1 cellular context compared by ENCODE assay signal in the genomic region with DNA sequence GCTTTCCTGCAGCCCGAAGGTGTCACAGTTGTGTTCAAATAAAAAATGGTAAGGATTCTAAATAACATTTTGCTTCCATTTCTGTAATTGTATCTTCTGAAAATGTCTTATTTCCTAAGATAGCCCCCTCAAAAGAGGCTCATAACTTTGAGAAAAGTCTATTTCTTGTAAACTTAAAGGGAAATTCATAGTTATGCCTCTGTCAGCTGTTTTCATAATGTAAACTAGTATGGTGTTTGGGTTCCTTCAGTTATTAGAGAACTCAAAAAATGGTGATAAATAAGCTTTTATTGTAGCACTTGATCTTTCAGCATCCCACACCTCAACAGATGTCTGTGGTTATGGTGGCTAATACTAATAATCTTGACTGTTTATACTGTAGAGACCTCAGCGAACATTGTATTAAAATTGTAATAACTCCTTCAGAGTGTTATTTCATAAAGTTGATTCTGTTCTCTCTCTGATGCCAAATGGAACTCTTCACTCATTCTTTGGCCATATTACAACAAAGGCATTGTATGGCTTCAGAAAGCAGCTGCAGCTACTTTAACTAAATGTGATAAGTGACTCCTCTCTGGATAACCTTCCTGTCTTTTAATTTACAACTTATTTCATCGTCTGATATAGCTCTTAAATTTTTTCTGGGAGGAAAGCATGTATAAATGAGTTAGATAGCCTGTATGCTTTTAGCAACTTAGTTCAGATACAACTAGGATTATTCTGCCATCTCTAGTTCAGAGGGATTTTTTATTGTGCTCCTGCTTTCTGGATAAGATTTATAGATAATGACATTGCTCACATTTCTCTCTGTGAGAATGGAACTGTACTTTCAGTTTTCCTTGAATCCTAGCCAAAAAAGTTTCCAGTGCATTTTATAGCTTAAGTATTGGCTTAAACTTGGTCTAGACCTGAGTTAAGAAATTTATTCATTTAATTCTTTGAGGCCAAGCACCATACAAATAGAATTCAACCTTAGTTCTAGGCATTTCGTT.
TF ChIP-seq lines count a peak whose summit lies in the region.

No MANE protein-coding gene starts in this region.

TF ChIP-seq in K562, 482 proteins besides CTCF, POLR2A, EP300 and RAD21 (continued from another document):
- TF ChIP-seq, protein P1, sequence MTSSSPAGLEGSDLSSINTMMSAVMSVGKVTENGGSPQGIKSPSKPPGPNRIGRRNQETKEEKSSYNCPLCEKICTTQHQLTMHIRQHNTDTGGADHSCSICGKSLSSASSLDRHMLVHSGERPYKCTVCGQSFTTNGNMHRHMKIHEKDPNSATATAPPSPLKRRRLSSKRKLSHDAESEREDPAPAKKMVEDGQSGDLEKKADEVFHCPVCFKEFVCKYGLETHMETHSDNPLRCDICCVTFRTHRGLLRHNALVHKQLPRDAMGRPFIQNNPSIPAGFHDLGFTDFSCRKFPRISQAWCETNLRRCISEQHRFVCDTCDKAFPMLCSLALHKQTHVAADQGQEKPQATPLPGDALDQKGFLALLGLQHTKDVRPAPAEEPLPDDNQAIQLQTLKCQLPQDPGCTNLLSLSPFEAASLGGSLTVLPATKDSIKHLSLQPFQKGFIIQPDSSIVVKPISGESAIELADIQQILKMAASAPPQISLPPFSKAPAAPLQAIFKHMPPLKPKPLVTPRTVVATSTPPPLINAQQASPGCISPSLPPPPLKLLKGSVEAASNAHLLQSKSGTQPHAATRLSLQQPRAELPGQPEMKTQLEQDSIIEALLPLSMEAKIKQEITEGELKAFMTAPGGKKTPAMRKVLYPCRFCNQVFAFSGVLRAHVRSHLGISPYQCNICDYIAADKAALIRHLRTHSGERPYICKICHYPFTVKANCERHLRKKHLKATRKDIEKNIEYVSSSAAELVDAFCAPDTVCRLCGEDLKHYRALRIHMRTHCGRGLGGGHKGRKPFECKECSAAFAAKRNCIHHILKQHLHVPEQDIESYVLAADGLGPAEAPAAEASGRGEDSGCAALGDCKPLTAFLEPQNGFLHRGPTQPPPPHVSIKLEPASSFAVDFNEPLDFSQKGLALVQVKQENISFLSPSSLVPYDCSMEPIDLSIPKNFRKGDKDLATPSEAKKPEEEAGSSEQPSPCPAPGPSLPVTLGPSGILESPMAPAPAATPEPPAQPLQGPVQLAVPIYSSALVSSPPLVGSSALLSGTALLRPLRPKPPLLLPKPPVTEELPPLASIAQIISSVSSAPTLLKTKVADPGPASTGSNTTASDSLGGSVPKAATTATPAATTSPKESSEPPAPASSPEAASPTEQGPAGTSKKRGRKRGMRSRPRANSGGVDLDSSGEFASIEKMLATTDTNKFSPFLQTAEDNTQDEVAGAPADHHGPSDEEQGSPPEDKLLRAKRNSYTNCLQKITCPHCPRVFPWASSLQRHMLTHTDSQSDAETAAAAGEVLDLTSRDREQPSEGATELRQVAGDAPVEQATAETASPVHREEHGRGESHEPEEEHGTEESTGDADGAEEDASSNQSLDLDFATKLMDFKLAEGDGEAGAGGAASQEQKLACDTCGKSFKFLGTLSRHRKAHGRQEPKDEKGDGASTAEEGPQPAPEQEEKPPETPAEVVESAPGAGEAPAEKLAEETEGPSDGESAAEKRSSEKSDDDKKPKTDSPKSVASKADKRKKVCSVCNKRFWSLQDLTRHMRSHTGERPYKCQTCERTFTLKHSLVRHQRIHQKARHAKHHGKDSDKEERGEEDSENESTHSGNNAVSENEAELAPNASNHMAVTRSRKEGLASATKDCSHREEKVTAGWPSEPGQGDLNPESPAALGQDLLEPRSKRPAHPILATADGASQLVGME (CRISPR knock-in tag; IDR thresholded peaks at IDR 0.05), result no peak
- no peak for TF ChIP-seq ZFP1 (CRISPR knock-in tag; IDR thresholded peaks at IDR 0.05)
- peak; percentile 54 for TF ChIP-seq NFIC (IDR thresholded peaks at IDR 0.05)
- TF ChIP-seq, protein P2, sequence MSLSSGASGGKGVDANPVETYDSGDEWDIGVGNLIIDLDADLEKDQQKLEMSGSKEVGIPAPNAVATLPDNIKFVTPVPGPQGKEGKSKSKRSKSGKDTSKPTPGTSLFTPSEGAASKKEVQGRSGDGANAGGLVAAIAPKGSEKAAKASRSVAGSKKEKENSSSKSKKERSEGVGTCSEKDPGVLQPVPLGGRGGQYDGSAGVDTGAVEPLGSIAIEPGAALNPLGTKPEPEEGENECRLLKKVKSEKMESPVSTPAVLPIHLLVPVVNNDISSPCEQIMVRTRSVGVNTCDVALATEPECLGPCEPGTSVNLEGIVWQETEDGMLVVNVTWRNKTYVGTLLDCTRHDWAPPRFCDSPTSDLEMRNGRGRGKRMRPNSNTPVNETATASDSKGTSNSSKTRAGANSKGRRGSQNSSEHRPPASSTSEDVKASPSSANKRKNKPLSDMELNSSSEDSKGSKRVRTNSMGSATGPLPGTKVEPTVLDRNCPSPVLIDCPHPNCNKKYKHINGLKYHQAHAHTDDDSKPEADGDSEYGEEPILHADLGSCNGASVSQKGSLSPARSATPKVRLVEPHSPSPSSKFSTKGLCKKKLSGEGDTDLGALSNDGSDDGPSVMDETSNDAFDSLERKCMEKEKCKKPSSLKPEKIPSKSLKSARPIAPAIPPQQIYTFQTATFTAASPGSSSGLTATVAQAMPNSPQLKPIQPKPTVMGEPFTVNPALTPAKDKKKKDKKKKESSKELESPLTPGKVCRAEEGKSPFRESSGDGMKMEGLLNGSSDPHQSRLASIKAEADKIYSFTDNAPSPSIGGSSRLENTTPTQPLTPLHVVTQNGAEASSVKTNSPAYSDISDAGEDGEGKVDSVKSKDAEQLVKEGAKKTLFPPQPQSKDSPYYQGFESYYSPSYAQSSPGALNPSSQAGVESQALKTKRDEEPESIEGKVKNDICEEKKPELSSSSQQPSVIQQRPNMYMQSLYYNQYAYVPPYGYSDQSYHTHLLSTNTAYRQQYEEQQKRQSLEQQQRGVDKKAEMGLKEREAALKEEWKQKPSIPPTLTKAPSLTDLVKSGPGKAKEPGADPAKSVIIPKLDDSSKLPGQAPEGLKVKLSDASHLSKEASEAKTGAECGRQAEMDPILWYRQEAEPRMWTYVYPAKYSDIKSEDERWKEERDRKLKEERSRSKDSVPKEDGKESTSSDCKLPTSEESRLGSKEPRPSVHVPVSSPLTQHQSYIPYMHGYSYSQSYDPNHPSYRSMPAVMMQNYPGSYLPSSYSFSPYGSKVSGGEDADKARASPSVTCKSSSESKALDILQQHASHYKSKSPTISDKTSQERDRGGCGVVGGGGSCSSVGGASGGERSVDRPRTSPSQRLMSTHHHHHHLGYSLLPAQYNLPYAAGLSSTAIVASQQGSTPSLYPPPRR (CRISPR knock-in tag; IDR thresholded peaks at IDR 0.05; ENCODE audit: borderline replicate concordance), result no peak
- peak; percentile 55 for TF ChIP-seq C11orf30 (IDR thresholded peaks at IDR 0.05; ENCODE audit: low read depth)
- no peak for TF ChIP-seq ZNF197 (CRISPR knock-in tag; IDR thresholded peaks at IDR 0.05; ENCODE audit: low read depth)
- TF ChIP-seq MYC (IDR thresholded peaks at IDR 0.05; ENCODE audit: low read depth, low read length), result no peak
- no peak for TF ChIP-seq MYC (CRISPR knock-in tag; IDR thresholded peaks at IDR 0.05; ENCODE audit: borderline replicate concordance, low read depth)
- TF ChIP-seq MCM7 (IDR thresholded peaks at IDR 0.05), result no peak
- TF ChIP-seq, protein P3, sequence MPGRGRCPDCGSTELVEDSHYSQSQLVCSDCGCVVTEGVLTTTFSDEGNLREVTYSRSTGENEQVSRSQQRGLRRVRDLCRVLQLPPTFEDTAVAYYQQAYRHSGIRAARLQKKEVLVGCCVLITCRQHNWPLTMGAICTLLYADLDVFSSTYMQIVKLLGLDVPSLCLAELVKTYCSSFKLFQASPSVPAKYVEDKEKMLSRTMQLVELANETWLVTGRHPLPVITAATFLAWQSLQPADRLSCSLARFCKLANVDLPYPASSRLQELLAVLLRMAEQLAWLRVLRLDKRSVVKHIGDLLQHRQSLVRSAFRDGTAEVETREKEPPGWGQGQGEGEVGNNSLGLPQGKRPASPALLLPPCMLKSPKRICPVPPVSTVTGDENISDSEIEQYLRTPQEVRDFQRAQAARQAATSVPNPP (IDR thresholded peaks at IDR 0.05; ENCODE audit: borderline replicate concordance, insufficient read depth, insufficient read length), result no peak
- TF ChIP-seq ZNF41 (CRISPR knock-in tag; conservative IDR thresholded peaks at IDR 0.05), result no peak
- TF ChIP-seq, protein P4, sequence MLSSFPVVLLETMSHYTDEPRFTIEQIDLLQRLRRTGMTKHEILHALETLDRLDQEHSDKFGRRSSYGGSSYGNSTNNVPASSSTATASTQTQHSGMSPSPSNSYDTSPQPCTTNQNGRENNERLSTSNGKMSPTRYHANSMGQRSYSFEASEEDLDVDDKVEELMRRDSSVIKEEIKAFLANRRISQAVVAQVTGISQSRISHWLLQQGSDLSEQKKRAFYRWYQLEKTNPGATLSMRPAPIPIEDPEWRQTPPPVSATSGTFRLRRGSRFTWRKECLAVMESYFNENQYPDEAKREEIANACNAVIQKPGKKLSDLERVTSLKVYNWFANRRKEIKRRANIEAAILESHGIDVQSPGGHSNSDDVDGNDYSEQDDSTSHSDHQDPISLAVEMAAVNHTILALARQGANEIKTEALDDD (IDR thresholded peaks at IDR 0.05), result no peak
- TF ChIP-seq ZNF551 (CRISPR knock-in tag; IDR thresholded peaks at IDR 0.05), result no peak
- no peak for TF ChIP-seq ZNF184 (CRISPR knock-in tag; IDR thresholded peaks at IDR 0.05)
- no peak for TF ChIP-seq ZNF274 (IDR thresholded peaks at IDR 0.05; ENCODE audit: borderline replicate concordance, low read depth, low read length)
- TF ChIP-seq, protein P5, sequence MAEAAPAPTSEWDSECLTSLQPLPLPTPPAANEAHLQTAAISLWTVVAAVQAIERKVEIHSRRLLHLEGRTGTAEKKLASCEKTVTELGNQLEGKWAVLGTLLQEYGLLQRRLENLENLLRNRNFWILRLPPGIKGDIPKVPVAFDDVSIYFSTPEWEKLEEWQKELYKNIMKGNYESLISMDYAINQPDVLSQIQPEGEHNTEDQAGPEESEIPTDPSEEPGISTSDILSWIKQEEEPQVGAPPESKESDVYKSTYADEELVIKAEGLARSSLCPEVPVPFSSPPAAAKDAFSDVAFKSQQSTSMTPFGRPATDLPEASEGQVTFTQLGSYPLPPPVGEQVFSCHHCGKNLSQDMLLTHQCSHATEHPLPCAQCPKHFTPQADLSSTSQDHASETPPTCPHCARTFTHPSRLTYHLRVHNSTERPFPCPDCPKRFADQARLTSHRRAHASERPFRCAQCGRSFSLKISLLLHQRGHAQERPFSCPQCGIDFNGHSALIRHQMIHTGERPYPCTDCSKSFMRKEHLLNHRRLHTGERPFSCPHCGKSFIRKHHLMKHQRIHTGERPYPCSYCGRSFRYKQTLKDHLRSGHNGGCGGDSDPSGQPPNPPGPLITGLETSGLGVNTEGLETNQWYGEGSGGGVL (CRISPR knock-in tag; IDR thresholded peaks at IDR 0.05), result no peak
- TF ChIP-seq ZNF316 (IDR thresholded peaks at IDR 0.05), result peak; percentile 85
- TF ChIP-seq ZNF212 (CRISPR knock-in tag; IDR thresholded peaks at IDR 0.05), result no peak
- TF ChIP-seq NONO (IDR thresholded peaks at IDR 0.05; ENCODE audit: low read depth in 2 of 2, low read length in 1 of 2), result no peak
- TF ChIP-seq ZSCAN32 (CRISPR knock-in tag; IDR thresholded peaks at IDR 0.05), result no peak
- no peak for TF ChIP-seq HDAC2 (IDR thresholded peaks at IDR 0.05)
- peak; percentile 5 for TF ChIP-seq DACH1 (IDR thresholded peaks at IDR 0.05; ENCODE audit: partially characterized antibody)
- TF ChIP-seq, protein P6, sequence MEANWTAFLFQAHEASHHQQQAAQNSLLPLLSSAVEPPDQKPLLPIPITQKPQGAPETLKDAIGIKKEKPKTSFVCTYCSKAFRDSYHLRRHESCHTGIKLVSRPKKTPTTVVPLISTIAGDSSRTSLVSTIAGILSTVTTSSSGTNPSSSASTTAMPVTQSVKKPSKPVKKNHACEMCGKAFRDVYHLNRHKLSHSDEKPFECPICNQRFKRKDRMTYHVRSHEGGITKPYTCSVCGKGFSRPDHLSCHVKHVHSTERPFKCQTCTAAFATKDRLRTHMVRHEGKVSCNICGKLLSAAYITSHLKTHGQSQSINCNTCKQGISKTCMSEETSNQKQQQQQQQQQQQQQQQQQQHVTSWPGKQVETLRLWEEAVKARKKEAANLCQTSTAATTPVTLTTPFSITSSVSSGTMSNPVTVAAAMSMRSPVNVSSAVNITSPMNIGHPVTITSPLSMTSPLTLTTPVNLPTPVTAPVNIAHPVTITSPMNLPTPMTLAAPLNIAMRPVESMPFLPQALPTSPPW (CRISPR knock-in tag; IDR thresholded peaks at IDR 0.05), result no peak
- TF ChIP-seq GTF2A2 (tag; IDR thresholded peaks at IDR 0.05), result no peak
- TF ChIP-seq, protein P7, sequence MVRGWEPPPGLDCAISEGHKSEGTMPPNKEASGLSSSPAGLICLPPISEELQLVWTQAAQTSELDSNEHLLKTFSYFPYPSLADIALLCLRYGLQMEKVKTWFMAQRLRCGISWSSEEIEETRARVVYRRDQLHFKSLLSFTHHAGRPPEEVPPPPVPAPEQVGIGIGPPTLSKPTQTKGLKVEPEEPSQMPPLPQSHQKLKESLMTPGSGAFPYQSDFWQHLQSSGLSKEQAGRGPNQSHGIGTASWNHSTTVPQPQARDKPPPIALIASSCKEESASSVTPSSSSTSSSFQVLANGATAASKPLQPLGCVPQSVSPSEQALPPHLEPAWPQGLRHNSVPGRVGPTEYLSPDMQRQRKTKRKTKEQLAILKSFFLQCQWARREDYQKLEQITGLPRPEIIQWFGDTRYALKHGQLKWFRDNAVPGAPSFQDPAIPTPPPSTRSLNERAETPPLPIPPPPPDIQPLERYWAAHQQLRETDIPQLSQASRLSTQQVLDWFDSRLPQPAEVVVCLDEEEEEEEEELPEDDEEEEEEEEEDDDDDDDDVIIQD (CRISPR knock-in tag; IDR thresholded peaks at IDR 0.05), result no peak
- TF ChIP-seq KHSRP (IDR thresholded peaks at IDR 0.05), result no peak
- TF ChIP-seq, protein P8, sequence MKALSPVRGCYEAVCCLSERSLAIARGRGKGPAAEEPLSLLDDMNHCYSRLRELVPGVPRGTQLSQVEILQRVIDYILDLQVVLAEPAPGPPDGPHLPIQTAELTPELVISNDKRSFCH (CRISPR knock-in tag; IDR thresholded peaks at IDR 0.05), result no peak
- TF ChIP-seq, protein P8 (tag; IDR thresholded peaks at IDR 0.05), result no peak
- TF ChIP-seq ZNF124 (CRISPR knock-in tag; IDR thresholded peaks at IDR 0.05), result no peak
- no peak for TF ChIP-seq PHB (CRISPR knock-in tag; IDR thresholded peaks at IDR 0.05)
- TF ChIP-seq RBM25 (IDR thresholded peaks at IDR 0.05; ENCODE audit: low read depth, low read length, severe bottlenecking), result no peak
- TF ChIP-seq, protein P9, sequence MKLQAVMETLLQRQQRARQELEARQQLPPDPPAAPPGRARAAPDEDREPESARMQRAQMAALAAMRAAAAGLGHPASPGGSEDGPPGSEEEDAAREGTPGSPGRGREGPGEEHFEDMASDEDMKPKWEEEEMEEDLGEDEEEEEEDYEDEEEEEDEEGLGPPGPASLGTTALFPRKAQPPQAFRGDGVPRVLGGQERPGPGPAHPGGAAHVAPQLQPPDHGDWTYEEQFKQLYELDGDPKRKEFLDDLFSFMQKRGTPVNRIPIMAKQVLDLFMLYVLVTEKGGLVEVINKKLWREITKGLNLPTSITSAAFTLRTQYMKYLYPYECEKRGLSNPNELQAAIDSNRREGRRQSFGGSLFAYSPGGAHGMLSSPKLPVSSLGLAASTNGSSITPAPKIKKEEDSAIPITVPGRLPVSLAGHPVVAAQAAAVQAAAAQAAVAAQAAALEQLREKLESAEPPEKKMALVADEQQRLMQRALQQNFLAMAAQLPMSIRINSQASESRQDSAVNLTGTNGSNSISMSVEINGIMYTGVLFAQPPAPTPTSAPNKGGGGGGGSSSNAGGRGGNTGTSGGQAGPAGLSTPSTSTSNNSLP (IDR thresholded peaks at IDR 0.05; ENCODE audit: borderline replicate concordance, low read depth, low read length), result peak; percentile 43; the same call in 1 of the 2 replicates
- no peak for TF ChIP-seq FOXP1 (CRISPR knock-in tag; IDR thresholded peaks at IDR 0.05)
- TF ChIP-seq EGR1 (conservative IDR thresholded peaks at IDR 0.05), result no peak
- no peak for TF ChIP-seq DMBX1 (CRISPR knock-in tag; IDR thresholded peaks at IDR 0.05; ENCODE audit: borderline replicate concordance)
- TF ChIP-seq ZNF121 (CRISPR knock-in tag; conservative IDR thresholded peaks at IDR 0.05), result no peak
